In the genomic region with DNA sequence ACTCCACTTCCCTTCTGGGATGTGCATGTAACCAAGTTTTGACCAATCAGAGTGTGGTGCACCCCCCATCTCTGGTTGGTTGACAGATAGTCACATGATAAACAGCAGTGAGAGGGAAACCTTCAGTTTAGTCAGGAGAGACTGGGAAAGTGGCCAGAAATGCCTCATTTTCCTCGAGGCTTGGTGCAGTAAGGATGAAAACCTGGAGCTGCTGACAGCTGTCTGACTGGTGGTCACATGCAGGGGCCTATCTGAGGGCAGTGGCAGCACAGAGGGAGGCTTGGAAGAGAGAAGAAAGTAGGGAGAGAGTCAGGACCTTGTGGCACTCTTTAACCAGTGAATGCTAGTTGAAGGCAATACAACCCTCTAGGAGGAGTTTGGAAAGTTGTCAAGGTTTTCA, we compare ENCODE assay signal across 17 cellular contexts.
DNase-seq lines count a peak whose midpoint lies in the region; ATAC-seq, FAIRE-seq and TF ChIP-seq lines count a peak whose summit lies in the region.
"Had no signal": no experiment of that assay in that cellular context is flagged by ENCODE, and none has a peak within 500 bp of the region (broad histone marks: within the 10 kb centered on the region; RNA-seq: fewer than 3 reads in every experiment).

No MANE protein-coding gene starts in this region.

- peaks cover 8% of the 10 kb centered on the region for H3K4me1 ChIP-seq in body of pancreas

- 0 to 5% methylated on average over 1 of the region's 1 CpG for WGBS in body of pancreas, 2 donors

- ATAC-seq in HG03196 (IDR thresholded peaks at IDR 0.05; ENCODE audit: unreplicated experiment) (no peak), body of pancreas (no peak)

- H3K36me3 ChIP-seq in body of pancreas (replicated peaks in 1 of 2; ENCODE audit: insufficient read depth in 1 of 2, low read depth in 2 of 2): no peaks in the 10 kb centered on the region

- no peaks in the 10 kb centered on the region for H3K9me3 ChIP-seq in body of pancreas

- peak overlapping the region in 1 of 4 donors; percentile 27 for H3K27ac ChIP-seq in body of pancreas

- FAIRE-seq in GM12891 (lab: Jason Lieb, UNC): no peak
- FAIRE-seq: GM19239 had no signal

- DNase-seq in ACHN (peak; percentile 17), H4 (ENCODE audit: low spot score) (peak; percentile 21), SK-MEL-5 (ENCODE audit: low read depth, low spot score) (peak; percentile 82), fibroblast of mammary gland (ENCODE audit: low read depth) (peak; percentile 26), GM12891 (ENCODE audit: insufficient read length, low spot score) (no peak), SW480 (ENCODE audit: low spot score) (no peak), body of pancreas (no peak)
- DNase-seq: activated B cell treated with CpG ODN at 0.5 μM for 24 hours; activated effector memory CD4-positive, alpha-beta T cell treated with anti-CD3 and anti-CD28 coated beads, Interleukin-2, amount 50 U/mL, for 16 hours; anterior cingulate cortex; left cardiac atrium; NCI-H2107; NK-92 treated with Interleukin-12 subunit alpha and Interleukin-12 subunit beta, amount 100 ng/mL, for 24 hours; nucleus accumbens; stimulated activated CD4-positive, alpha-beta T cell treated with anti-CD3 and anti-CD28 coated beads, Interleukin-2, amount 100 ng/mL, for 48 hours had no signal

- intact Hi-C loops in body of pancreas (cut with DNase I): no loop called here

- no peak overlapping the region for H3K4me3 ChIP-seq in fibroblast of mammary gland (ENCODE audit: control insufficient read depth, low read depth, low read length)
- H3K4me3 ChIP-seq in body of pancreas: no peak overlapping the region

- in situ Hi-C loops in ACHN (cut with HindIII; ENCODE audit: low pct_ligation_motif_present, low pct_unique_long_range_greater_than_20kb, low sequenced_read_pairs): no loop called here
- in situ Hi-C loops in SK-MEL-5 (cut with HindIII; ENCODE audit: low pct_unique_long_range_greater_than_20kb, low sequenced_read_pairs): no loop called here

- no peak for TF ChIP-seq POLR2A in GM12891 (IDR thresholded peaks at IDR 0.05; ENCODE audit: low read depth, low read length)
- TF ChIP-seq POLR2A in body of pancreas (IDR thresholded peaks at IDR 0.05): no peak

- TF ChIP-seq CTCF in fibroblast of mammary gland (conservative IDR thresholded peaks at IDR 0.05; ENCODE audit: control insufficient read depth, insufficient read depth, low read depth, low read length): no peak
- TF ChIP-seq CTCF in body of pancreas (IDR thresholded peaks at IDR 0.05): no peak

- no peaks in the 10 kb centered on the region for H3K27me3 ChIP-seq in body of pancreas

TF ChIP-seq in GM12891, 5 proteins besides CTCF, POLR2A, EP300 and RAD21:
- no peak for TF ChIP-seq TAF1 (IDR thresholded peaks at IDR 0.05; ENCODE audit: low read depth, low read length)

Comparison
In these comparisons a context has a peak if more than half of its experiments do, and no peak if none do; other contexts are left out.
1. DNase-seq: peak in ACHN (single experiment), H4 (single experiment), SK-MEL-5 (single experiment) and fibroblast of mammary gland (single experiment); none in GM12891 (single experiment), SW480 (single experiment) and body of pancreas (0 of 4).